9 cellular contexts compared by ENCODE assay signal in the genomic region with DNA sequence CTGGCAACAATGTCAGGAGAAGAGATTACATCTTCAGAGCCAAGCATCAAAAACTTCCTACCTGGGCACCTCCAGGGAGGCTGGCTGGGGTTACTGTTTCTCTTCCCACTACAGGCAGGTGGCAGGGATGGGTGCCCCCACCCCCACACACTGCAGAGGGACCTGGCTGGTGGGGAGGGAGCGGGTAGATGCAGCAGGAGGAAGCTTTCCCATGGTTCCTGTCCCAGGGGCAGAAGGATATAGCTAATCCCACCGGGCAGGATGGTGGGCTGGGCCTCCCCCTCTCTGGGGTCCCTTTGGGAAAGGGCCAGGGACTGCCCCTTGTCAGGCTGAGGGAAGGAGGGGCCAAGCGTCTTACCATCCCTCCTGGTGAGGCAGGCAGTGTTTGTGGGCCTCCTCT. TPM values are rescaled to one million over a fixed set of nuclear protein-coding genes. Genes with fewer than 3 reads are reported as not detected.
DNase-seq lines count a peak whose midpoint lies in the region; ATAC-seq and TF ChIP-seq lines count a peak whose summit lies in the region.
"Had no signal": no experiment of that assay in that cellular context is flagged by ENCODE, and none has a peak within 500 bp of the region (broad histone marks: within the 10 kb centered on the region; RNA-seq: fewer than 3 reads in every experiment).

No MANE protein-coding gene starts in this region.

- peak overlapping the region; percentile 72 to 93 for H3K27ac ChIP-seq in coronary artery
- H3K27ac ChIP-seq in naive thymus-derived CD4-positive, alpha-beta T cell (ENCODE audit: low read depth, low read length) = no peak overlapping the region
- peak overlapping the region in 1 of 3 donors; percentile 41 for H3K27ac ChIP-seq in thyroid gland

- intact Hi-C loops in naive thymus-derived CD4-positive, alpha-beta T cell (cut with micrococcal nuclease) = no loop called here
- intact Hi-C loops in thyroid gland (cut with DNase I) = no loop called here

- H3K36me3 Mint-ChIP-seq in stimulated activated naive CD8-positive, alpha-beta T cell treated with anti-CD3 and anti-CD28 coated beads, Interleukin-15, Interleukin-2, amounts not matched to agents 100 ng/mL and 50 ng/mL, for 24 hours (ENCODE audit: low read depth) = no peaks in the 10 kb centered on the region
- H3K36me3 Mint-ChIP-seq in naive thymus-derived CD4-positive, alpha-beta T cell = no peaks in the 10 kb centered on the region

- H3K27ac Mint-ChIP-seq in stimulated activated naive CD8-positive, alpha-beta T cell treated with anti-CD3 and anti-CD28 coated beads, Interleukin-15, Interleukin-2, amounts not matched to agents 100 ng/mL and 50 ng/mL, for 24 hours = no peak overlapping the region
- H3K27ac Mint-ChIP-seq in naive thymus-derived CD4-positive, alpha-beta T cell = no peak overlapping the region

- 33 to 60% methylated on average over 1 to 3 of the region's 3 CpGs for WGBS in thyroid gland, 2 donors

- no peak for TF ChIP-seq POLR2A in thyroid gland (IDR thresholded peaks at IDR 0.05)

- H3K4me1 Mint-ChIP-seq in stimulated activated naive CD8-positive, alpha-beta T cell treated with anti-CD3 and anti-CD28 coated beads, Interleukin-15, Interleukin-2, amounts not matched to agents 100 ng/mL and 50 ng/mL, for 24 hours (ENCODE audit: low read depth) = peaks cover 3% of the 10 kb centered on the region
- peaks cover 0 to 29% (median 4%) of the 10 kb centered on the region in 7 donors for H3K4me1 Mint-ChIP-seq in naive thymus-derived CD4-positive, alpha-beta T cell

- H3K27me3 Mint-ChIP-seq in stimulated activated naive CD8-positive, alpha-beta T cell treated with anti-CD3 and anti-CD28 coated beads, Interleukin-15, Interleukin-2, amounts not matched to agents 100 ng/mL and 50 ng/mL, for 24 hours = peaks cover 42% of the 10 kb centered on the region
- H3K27me3 Mint-ChIP-seq in naive thymus-derived CD4-positive, alpha-beta T cell = peaks cover 15 to 66% (median 22%) of the 10 kb centered on the region in 5 donors

- CTCF ChIA-PET in naive thymus-derived CD4-positive, alpha-beta T cell (lab: Charles Lee) = no interaction called here

- no peak for DNase-seq in stimulated activated naive CD8-positive, alpha-beta T cell treated with anti-CD3 and anti-CD28 coated beads, Interleukin-15, Interleukin-2, amounts not matched to agents 100 U/mL and 50 U/mL, for 24 hours
- DNase-seq in coronary artery (ENCODE audit: low spot score) (no peak), thyroid gland (no peak), NCI-H1930 (lab: John Stamatoyannopoulos, UW) (no peak), AG08396 (ENCODE audit: low spot score) (no peak)
- no peak for DNase-seq in naive thymus-derived CD4-positive, alpha-beta T cell
- DNase-seq: GDM1 had no signal

- no peak for ATAC-seq in stimulated activated naive CD8-positive, alpha-beta T cell treated with anti-CD3 and anti-CD28 coated beads, Interleukin-15, Interleukin-2, amounts not matched to agents 100 U/mL and 50 U/mL, for 24 hours
- no peak for ATAC-seq in naive thymus-derived CD4-positive, alpha-beta T cell
- no peak for ATAC-seq in GM18517 (IDR thresholded peaks at IDR 0.05; ENCODE audit: unreplicated experiment)

- POLR2A ChIA-PET in naive thymus-derived CD4-positive, alpha-beta T cell (lab: Charles Lee) = interaction anchor here (1.6 kb wide), 1 partner anchor 12 kb away, joined by 9 read pairs; no protein-coding TSS in a partner anchor

- H3K4me1 ChIP-seq in naive thymus-derived CD4-positive, alpha-beta T cell (ENCODE audit: control insufficient read depth in 2 of 2, insufficient read depth in 2 of 2, low read length in 2 of 2) = peaks cover 0 to 4% of the 10 kb centered on the region in 2 donors
- peaks cover 6 to 32% of the 10 kb centered on the region in 2 donors for H3K4me1 ChIP-seq in thyroid gland

- H3K4me3 Mint-ChIP-seq in stimulated activated naive CD8-positive, alpha-beta T cell treated with anti-CD3 and anti-CD28 coated beads, Interleukin-15, Interleukin-2, amounts not matched to agents 100 ng/mL and 50 ng/mL, for 24 hours = peak overlapping the region; percentile 13
- peak overlapping the region; percentile 39 to 75 (median 58) for H3K4me3 Mint-ChIP-seq in naive thymus-derived CD4-positive, alpha-beta T cell

- H3K4me3 ChIP-seq in coronary artery = peak overlapping the region; percentile 94
- peak overlapping the region; percentile 50 for H3K4me3 ChIP-seq in naive thymus-derived CD4-positive, alpha-beta T cell (ENCODE audit: low read length)
- peak overlapping the region in 1 of 3 donors; percentile 44 for H3K4me3 ChIP-seq in thyroid gland (replicated peaks in 1 of 3)

- peaks cover 0 to 3% of the 10 kb centered on the region in 2 donors for H3K27me3 ChIP-seq in naive thymus-derived CD4-positive, alpha-beta T cell (ENCODE audit: control insufficient read depth in 2 of 2, insufficient read depth in 2 of 2, low read length in 2 of 2)
- no peaks in the 10 kb centered on the region for H3K27me3 ChIP-seq in thyroid gland

- TF ChIP-seq CTCF in coronary artery (IDR thresholded peaks at IDR 0.05) (no peak), thyroid gland (IDR thresholded peaks at IDR 0.05) (no peak)

- no peaks in the 10 kb centered on the region for H3K9me3 ChIP-seq in naive thymus-derived CD4-positive, alpha-beta T cell (ENCODE audit: control insufficient read depth in 2 of 3, low read length in 3 of 3)
- H3K9me3 ChIP-seq in thyroid gland = no peaks in the 10 kb centered on the region

- H3K9me3 Mint-ChIP-seq in stimulated activated naive CD8-positive, alpha-beta T cell treated with anti-CD3 and anti-CD28 coated beads, Interleukin-15, Interleukin-2, amounts not matched to agents 100 ng/mL and 50 ng/mL, for 24 hours = no peaks in the 10 kb centered on the region
- no peaks in the 10 kb centered on the region for H3K9me3 Mint-ChIP-seq in naive thymus-derived CD4-positive, alpha-beta T cell

- no peaks in the 10 kb centered on the region for H3K36me3 ChIP-seq in naive thymus-derived CD4-positive, alpha-beta T cell (ENCODE audit: control insufficient read depth in 2 of 3, insufficient read depth in 3 of 3, low read length in 3 of 3)
- H3K36me3 ChIP-seq in thyroid gland = no peaks in the 10 kb centered on the region

RNA-seq across cellular contexts. Expression of gene MTMR4, which starts 16.7 kb away (rescaled TPM):
- 10 to 100 TPM; 44.2 to 71.3 (median 68.1) TPM for total RNA-seq in naive thymus-derived CD4-positive, alpha-beta T cell
- 10 to 100 TPM; 19.4 to 23.0 TPM for polyA plus RNA-seq in naive thymus-derived CD4-positive, alpha-beta T cell
- total RNA-seq in thyroid gland = 10 to 100 TPM; 35.1 to 97.8 (median 65.2) TPM

RNA-seq across cellular contexts. Expression of gene HSF5, which starts 42.9 kb away (rescaled TPM):
- 1 to 10 TPM in 4 of 5 experiments, under 1 TPM in 1; 0.34 to 4.0 (median 3.1) TPM for total RNA-seq in naive thymus-derived CD4-positive, alpha-beta T cell
- 1 to 10 TPM; 1.1 to 1.5 TPM for polyA plus RNA-seq in naive thymus-derived CD4-positive, alpha-beta T cell
- total RNA-seq in thyroid gland = under 1 TPM; 0.10 to 0.25 (median 0.12) TPM
